In the genomic region with DNA sequence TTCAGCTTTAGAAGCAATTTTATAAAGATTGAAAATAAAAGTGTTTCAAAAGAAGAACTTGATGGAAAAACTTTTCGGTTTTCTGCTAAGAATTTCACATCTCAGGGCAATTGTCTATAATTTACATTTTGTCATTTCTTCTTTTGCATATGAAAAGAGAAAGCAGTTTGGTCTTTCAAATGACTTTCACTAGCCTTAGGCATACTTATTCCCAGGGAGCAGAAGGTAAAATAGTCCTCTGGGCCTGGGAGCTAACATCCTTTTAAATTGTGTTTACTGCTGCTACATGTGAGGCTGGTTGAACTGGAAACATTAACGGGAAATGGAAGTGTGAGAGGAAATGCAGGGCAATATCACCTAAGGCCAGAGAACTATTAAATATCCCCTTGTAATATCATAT, we compare ENCODE assay signal across 2 cellular contexts.
TF ChIP-seq lines count a peak whose summit lies in the region.

No MANE protein-coding gene starts in this region.

TF ChIP-seq in GM23338, 12 proteins besides CTCF, POLR2A, EP300 and RAD21:
- TF ChIP-seq NANOG (IDR thresholded peaks at IDR 0.05; ENCODE audit: borderline replicate concordance) (peak; percentile 70; the same call in 1 of the 2 replicates), JUNB (IDR thresholded peaks at IDR 0.05; ENCODE audit: unreplicated experiment) (no peak), CREB1 (CRISPR knock-in tag; IDR thresholded peaks at IDR 0.05; ENCODE audit: low read depth) (no peak)

TF ChIP-seq in H1, 55 proteins besides CTCF, POLR2A, EP300 and RAD21:
- TF ChIP-seq CBX5 (IDR thresholded peaks at IDR 0.05; ENCODE audit: low read depth, low read length): no peak
- no peak for TF ChIP-seq SUZ12 (IDR thresholded peaks at IDR 0.05; ENCODE audit: low read length)
- TF ChIP-seq, protein P1, sequence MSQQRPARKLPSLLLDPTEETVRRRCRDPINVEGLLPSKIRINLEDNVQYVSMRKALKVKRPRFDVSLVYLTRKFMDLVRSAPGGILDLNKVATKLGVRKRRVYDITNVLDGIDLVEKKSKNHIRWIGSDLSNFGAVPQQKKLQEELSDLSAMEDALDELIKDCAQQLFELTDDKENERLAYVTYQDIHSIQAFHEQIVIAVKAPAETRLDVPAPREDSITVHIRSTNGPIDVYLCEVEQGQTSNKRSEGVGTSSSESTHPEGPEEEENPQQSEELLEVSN (IDR thresholded peaks at IDR 0.05): no peak
- TF ChIP-seq, protein P2, sequence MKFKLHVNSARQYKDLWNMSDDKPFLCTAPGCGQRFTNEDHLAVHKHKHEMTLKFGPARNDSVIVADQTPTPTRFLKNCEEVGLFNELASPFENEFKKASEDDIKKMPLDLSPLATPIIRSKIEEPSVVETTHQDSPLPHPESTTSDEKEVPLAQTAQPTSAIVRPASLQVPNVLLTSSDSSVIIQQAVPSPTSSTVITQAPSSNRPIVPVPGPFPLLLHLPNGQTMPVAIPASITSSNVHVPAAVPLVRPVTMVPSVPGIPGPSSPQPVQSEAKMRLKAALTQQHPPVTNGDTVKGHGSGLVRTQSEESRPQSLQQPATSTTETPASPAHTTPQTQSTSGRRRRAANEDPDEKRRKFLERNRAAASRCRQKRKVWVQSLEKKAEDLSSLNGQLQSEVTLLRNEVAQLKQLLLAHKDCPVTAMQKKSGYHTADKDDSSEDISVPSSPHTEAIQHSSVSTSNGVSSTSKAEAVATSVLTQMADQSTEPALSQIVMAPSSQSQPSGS (IDR thresholded peaks at IDR 0.05; ENCODE audit: low read length): no peak; the same call in 1 of the 2 replicates
- TF ChIP-seq ASH2L (IDR thresholded peaks at IDR 0.05; ENCODE audit: low read length): no peak
- TF ChIP-seq CHD2 (IDR thresholded peaks at IDR 0.05; ENCODE audit: low read length): no peak
- TF ChIP-seq, protein P3, sequence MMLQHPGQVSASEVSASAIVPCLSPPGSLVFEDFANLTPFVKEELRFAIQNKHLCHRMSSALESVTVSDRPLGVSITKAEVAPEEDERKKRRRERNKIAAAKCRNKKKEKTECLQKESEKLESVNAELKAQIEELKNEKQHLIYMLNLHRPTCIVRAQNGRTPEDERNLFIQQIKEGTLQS (IDR thresholded peaks at IDR 0.05; ENCODE audit: insufficient read depth, low read depth, low read length): no peak
- no peak for TF ChIP-seq CHD1 (IDR thresholded peaks at IDR 0.05; ENCODE audit: low read depth, low read length)
- TF ChIP-seq, protein P4, sequence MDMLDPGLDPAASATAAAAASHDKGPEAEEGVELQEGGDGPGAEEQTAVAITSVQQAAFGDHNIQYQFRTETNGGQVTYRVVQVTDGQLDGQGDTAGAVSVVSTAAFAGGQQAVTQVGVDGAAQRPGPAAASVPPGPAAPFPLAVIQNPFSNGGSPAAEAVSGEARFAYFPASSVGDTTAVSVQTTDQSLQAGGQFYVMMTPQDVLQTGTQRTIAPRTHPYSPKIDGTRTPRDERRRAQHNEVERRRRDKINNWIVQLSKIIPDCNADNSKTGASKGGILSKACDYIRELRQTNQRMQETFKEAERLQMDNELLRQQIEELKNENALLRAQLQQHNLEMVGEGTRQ (IDR thresholded peaks at IDR 0.05; ENCODE audit: low read length): no peak
